10 cellular contexts compared by ENCODE assay signal in the genomic region with DNA sequence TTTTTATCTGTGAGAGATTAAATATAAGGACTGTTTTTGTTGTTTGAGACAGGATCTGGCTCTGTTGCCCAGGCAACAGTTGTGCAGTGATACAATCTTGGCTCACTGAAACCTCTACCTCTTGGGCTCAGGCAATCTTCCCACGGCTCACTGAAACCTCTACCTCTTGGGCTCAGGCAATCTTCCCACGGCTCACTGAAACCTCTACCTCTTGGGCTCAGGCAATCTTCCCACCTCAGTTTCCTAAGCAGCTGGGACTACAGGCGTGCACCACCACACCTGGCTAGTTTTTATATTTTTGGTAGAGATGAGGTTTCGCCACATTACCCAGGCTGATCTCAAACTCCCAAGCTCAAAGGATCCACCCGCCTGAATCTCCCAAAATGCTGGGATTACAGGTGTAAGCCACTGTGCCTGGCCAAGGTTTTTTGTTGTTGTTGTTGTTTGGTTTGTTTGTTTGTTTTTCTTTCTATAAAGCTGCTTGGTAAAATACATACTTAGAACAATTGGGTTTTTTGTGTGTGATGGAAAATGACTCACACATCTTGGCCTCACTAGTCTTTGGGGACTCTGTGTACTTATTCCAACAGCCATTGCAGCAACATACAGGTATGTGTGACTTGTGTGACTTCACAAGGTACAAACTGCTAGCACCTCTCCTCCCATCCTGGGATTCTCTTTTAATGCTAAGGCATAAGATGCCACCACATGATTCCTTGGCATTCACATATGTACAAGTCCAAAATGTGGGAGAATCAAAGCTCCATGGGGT. TPM values are rescaled to one million over a fixed set of nuclear protein-coding genes. Genes with fewer than 3 reads are reported as not detected.
A peak's percentile ranks its signal among the peaks of the same experiment; 100 is the strongest.
DNase-seq lines count a peak whose midpoint lies in the region; ATAC-seq and TF ChIP-seq lines count a peak whose summit lies in the region.
"Had no signal": no experiment of that assay in that cellular context is flagged by ENCODE, and none has a peak within 500 bp of the region (broad histone marks: within the 10 kb centered on the region; RNA-seq: fewer than 3 reads in every experiment).

No MANE protein-coding gene starts in this region.

- peak; percentile 73 for ATAC-seq in activated CD4-positive, alpha-beta T cell treated with anti-CD3 and anti-CD28 coated beads for 36 hours
- ATAC-seq in HG02588 (IDR thresholded peaks at IDR 0.05; ENCODE audit: unreplicated experiment): peak; percentile 91
- peak; percentile 95 for ATAC-seq in HG03521 (IDR thresholded peaks at IDR 0.05; ENCODE audit: unreplicated experiment)
- ATAC-seq in right cardiac atrium: no peak
- ATAC-seq: left colon had no signal

- H3K27me3 ChIP-seq in right cardiac atrium (ENCODE audit: control insufficient read depth, insufficient read depth): no peaks in the 10 kb centered on the region

- no peak for TF ChIP-seq CTCF in retinal pigment epithelial cell (conservative IDR thresholded peaks at IDR 0.05; ENCODE audit: low read depth, low read length)

- H3K4me1 Mint-ChIP-seq in activated CD4-positive, alpha-beta T cell treated with anti-CD3 and anti-CD28 coated beads for 36 hours: peaks cover 11% of the 10 kb centered on the region

- POLR2A ChIA-PET in activated CD4-positive, alpha-beta T cell treated with anti-CD3 and anti-CD28 coated beads for 36 hours (lab: Charles Lee): interaction anchor here (0.6 kb wide), 1 partner anchor 213 kb away, joined by 3 read pairs; no protein-coding TSS in a partner anchor

- H3K27ac Mint-ChIP-seq in activated CD4-positive, alpha-beta T cell treated with anti-CD3 and anti-CD28 coated beads for 36 hours: no peak overlapping the region

- H3K27ac ChIP-seq in right cardiac atrium (ENCODE audit: low read length): no peak overlapping the region

- H3K9me3 Mint-ChIP-seq in activated CD4-positive, alpha-beta T cell treated with anti-CD3 and anti-CD28 coated beads for 36 hours (ENCODE audit: low read depth): no peaks in the 10 kb centered on the region

- H3K36me3 Mint-ChIP-seq in activated CD4-positive, alpha-beta T cell treated with anti-CD3 and anti-CD28 coated beads for 36 hours (ENCODE audit: low read depth): no peaks in the 10 kb centered on the region

- WGBS in right cardiac atrium: 75% methylated on average over 5 of the region's 5 CpGs

- CTCF ChIA-PET in activated CD4-positive, alpha-beta T cell treated with anti-CD3 and anti-CD28 coated beads for 36 hours (lab: Charles Lee): interaction anchor here (0.7 kb wide), 1 partner anchor 25 kb away, joined by 3 read pairs; no protein-coding TSS in a partner anchor

- H3K4me3 Mint-ChIP-seq in activated CD4-positive, alpha-beta T cell treated with anti-CD3 and anti-CD28 coated beads for 36 hours: no peak overlapping the region

- H3K4me3 ChIP-seq in retinal pigment epithelial cell (ENCODE audit: low read length): no peak overlapping the region
- H3K4me3 ChIP-seq in right cardiac atrium (ENCODE audit: low read length): no peak overlapping the region

- DNase-seq in activated CD4-positive, alpha-beta T cell treated with anti-CD3 and anti-CD28 coated beads for 36 hours: peak; percentile 19
- DNase-seq in activated CD4-positive, alpha-beta T cell treated with anti-CD3 and anti-CD28 coated beads for 1 hour: no peak
- DNase-seq in retinal pigment epithelial cell (ENCODE audit: low read depth): peak; percentile 24
- DNase-seq in NCI-H2227 (lab: John Stamatoyannopoulos, UW; ENCODE audit: unreplicated experiment): no peak
- DNase-seq in right cardiac atrium: no peak
- DNase-seq in SW480 (ENCODE audit: low spot score): no peak
- DNase-seq: 8988T, left colon had no signal

- intact Hi-C loops in activated CD4-positive, alpha-beta T cell treated with anti-CD3 and anti-CD28 coated beads for 36 hours (cut with DNase I, micrococcal nuclease): no loop called here
- intact Hi-C loops in right cardiac atrium (cut with DNase I): no loop called here

- H3K9me3 ChIP-seq in right cardiac atrium (ENCODE audit: control insufficient read depth, low read length): no peaks in the 10 kb centered on the region

- H3K27me3 Mint-ChIP-seq in activated CD4-positive, alpha-beta T cell treated with anti-CD3 and anti-CD28 coated beads for 36 hours: no peaks in the 10 kb centered on the region

- H3K4me1 ChIP-seq in right cardiac atrium (ENCODE audit: control insufficient read depth, insufficient read depth, low read length): no peaks in the 10 kb centered on the region

RNA-seq across cellular contexts. Expression of a gene that starts 36.5 kb away (rescaled TPM):
- total RNA-seq in activated CD4-positive, alpha-beta T cell treated with anti-CD3 and anti-CD28 coated beads for 36 hours: 10 to 100 TPM; 22.6 to 22.9 TPM
- 10 to 100 TPM; 16.5 to 21.2 (median 20.5) TPM for total RNA-seq in right cardiac atrium
- polyA plus RNA-seq in right cardiac atrium: 8.7 TPM

Comparison
In these comparisons a context has a peak if more than half of its experiments do, and no peak if none do; other contexts are left out.
1. DNase-seq: peak in activated CD4-positive, alpha-beta T cell treated with anti-CD3 and anti-CD28 coated beads for 36 hours (single experiment) and retinal pigment epithelial cell (single experiment); none in activated CD4-positive, alpha-beta T cell treated with anti-CD3 and anti-CD28 coated beads for 1 hour (single experiment), NCI-H2227 (single experiment), right cardiac atrium (0 of 3) and SW480 (single experiment).
2. ATAC-seq: peak in activated CD4-positive, alpha-beta T cell treated with anti-CD3 and anti-CD28 coated beads for 36 hours (single experiment), HG02588 (single experiment) and HG03521 (single experiment); none in right cardiac atrium (0 of 2).